Comparison of ENCODE assay signal across 1 cellular context in the genomic region with DNA sequence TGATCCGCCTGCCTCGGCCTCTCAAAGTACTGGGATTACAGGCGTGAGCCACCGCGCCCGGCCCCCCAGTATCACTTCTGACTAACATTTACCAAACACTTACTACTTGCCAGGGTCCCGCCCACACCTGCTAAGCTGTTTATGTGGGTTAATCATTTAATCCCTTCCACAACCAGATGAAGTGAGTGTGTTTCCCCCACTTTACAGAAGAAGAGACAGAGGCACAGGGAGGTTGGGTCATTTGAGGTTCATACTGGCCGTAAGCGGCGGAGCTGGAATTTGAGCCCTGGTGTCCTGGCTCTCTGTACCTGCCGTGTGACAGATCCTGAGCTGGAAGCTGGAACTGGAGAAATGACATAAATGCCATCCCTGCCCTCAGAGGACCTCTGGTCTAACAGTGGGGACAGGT.
TF ChIP-seq lines count a peak whose summit lies in the region.

No MANE protein-coding gene starts in this region.

TF ChIP-seq in HCT116, 20 proteins besides CTCF, POLR2A, EP300 and RAD21:
- TF ChIP-seq SP1 (IDR thresholded peaks at IDR 0.05; ENCODE audit: low read depth) (no peak), ZNF274 (IDR thresholded peaks at IDR 0.05; ENCODE audit: low read depth, low read length) (no peak), ZFX (IDR thresholded peaks at IDR 0.05) (no peak), EGR1 (IDR thresholded peaks at IDR 0.05; ENCODE audit: low read depth) (no peak), TCF7L2 (IDR thresholded peaks at IDR 0.05; ENCODE audit: borderline replicate concordance, extremely low read depth, insufficient read depth, insufficient read length) (no peak)
